Comparison of ENCODE assay signal across 11 cellular contexts in the genomic region with DNA sequence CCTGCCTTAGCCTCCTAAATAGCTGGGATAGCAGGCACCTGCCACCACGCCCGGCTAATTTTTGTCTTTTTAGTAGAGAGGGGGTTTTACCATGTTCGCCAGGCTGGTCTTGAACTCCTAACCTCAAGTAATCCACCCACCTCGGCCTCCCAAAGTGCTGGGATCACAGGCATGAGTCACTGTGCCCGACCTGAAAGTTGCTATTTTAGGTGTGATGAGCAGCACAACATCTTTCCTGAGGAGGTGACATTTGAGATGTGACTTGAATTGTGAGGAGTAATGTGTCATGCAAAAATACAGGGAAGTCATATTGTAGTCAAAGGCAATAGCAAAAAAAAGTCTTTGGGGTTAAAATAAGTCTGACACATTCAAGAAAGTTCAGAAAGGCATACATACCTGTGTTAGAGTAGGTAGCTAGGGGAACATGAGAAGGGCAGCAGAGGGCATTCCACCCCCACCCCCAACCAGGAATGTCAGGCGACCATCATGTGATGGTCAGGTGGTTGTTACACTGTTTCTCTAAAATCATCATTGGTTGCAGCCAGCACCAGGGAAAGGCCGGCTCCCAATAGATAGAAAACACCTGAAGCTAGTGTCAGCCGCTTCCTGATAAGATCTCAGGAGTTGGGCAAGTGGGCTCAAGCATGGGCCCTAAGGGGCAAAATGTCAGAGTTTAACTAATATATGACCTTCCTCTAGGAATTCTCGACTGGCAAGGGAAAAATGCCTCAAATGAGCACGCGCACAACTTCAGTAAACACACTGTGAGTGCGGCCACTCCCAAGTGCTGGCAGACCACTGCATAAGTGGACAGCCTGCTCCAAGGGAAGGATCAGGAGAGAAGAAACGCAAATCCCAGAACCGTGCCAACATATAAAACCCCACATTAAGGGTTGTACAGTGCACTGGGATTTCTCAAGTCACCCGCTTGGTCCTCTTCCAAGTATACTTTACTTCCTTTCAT. TPM values are rescaled to one million over a fixed set of nuclear protein-coding genes. Genes with fewer than 3 reads are reported as not detected.
DNase-seq lines count a peak whose midpoint lies in the region; ATAC-seq and TF ChIP-seq lines count a peak whose summit lies in the region.
"Had no signal": no experiment of that assay in that cellular context is flagged by ENCODE, and none has a peak within 500 bp of the region (broad histone marks: within the 10 kb centered on the region; RNA-seq: fewer than 3 reads in every experiment).

A gene with protein sequence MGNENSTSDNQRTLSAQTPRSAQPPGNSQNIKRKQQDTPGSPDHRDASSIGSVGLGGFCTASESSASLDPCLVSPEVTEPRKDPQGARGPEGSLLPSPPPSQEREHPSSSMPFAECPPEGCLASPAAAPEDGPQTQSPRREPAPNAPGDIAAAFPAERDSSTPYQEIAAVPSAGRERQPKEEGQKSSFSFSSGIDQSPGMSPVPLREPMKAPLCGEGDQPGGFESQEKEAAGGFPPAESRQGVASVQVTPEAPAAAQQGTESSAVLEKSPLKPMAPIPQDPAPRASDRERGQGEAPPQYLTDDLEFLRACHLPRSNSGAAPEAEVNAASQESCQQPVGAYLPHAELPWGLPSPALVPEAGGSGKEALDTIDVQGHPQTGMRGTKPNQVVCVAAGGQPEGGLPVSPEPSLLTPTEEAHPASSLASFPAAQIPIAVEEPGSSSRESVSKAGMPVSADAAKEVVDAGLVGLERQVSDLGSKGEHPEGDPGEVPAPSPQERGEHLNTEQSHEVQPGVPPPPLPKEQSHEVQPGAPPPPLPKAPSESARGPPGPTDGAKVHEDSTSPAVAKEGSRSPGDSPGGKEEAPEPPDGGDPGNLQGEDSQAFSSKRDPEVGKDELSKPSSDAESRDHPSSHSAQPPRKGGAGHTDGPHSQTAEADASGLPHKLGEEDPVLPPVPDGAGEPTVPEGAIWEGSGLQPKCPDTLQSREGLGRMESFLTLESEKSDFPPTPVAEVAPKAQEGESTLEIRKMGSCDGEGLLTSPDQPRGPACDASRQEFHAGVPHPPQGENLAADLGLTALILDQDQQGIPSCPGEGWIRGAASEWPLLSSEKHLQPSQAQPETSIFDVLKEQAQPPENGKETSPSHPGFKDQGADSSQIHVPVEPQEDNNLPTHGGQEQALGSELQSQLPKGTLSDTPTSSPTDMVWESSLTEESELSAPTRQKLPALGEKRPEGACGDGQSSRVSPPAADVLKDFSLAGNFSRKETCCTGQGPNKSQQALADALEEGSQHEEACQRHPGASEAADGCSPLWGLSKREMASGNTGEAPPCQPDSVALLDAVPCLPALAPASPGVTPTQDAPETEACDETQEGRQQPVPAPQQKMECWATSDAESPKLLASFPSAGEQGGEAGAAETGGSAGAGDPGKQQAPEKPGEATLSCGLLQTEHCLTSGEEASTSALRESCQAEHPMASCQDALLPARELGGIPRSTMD (N-terminal part only) (plus strand): TSS at position 803 of the 964 bp plus-strand sequence. CDS start 32,819 bp downstream, outside the sequence.

- H3K27ac Mint-ChIP-seq in H9 (no peak within 1 kb of the TSS), MCF 10A (ENCODE audit: low read depth, unreplicated experiment) (no peak within 1 kb of the TSS)
- H3K27ac Mint-ChIP-seq: activated T-cell treated with anti-CD3 and anti-CD28 coated beads, Interleukin-2, amount 50 U/mL, for 24 hours had no signal

- H3K4me3 Mint-ChIP-seq in H9 (no peak within 1 kb of the TSS), MCF 10A (ENCODE audit: unreplicated experiment) (no peak within 1 kb of the TSS)
- H3K4me3 Mint-ChIP-seq: activated T-cell treated with anti-CD3 and anti-CD28 coated beads, Interleukin-2, amount 50 U/mL, for 24 hours had no signal

- intact Hi-C loops in MCF 10A (cut with micrococcal nuclease) (no loop called here), right cardiac atrium (cut with DNase I) (no loop called here)

- peaks cover 10 to 22% (median 13%) of the 10 kb centered on the region in 3 experiments for H3K36me3 Mint-ChIP-seq in H9 (ENCODE audit: insufficient read depth in 1 of 3, low read depth in 3 of 3)
- no peaks in the 10 kb centered on the region for H3K36me3 Mint-ChIP-seq in MCF 10A (ENCODE audit: insufficient read depth, unreplicated experiment)

- H2AFZ ChIP-seq in H9 (ENCODE audit: low read length), result peak within 1 kb of the TSS; percentile 59

- no peak within 1 kb of the TSS for H3K18ac ChIP-seq in H9 (ENCODE audit: insufficient read length, low read depth, low read length)

- H3K9ac ChIP-seq in H9 (ENCODE audit: extremely low read depth, insufficient read length, low read length), result no peak within 1 kb of the TSS

- H3K4me2 ChIP-seq in H9 (ENCODE audit: insufficient read depth, insufficient read length, low read length), result no peak within 1 kb of the TSS

- H3K27me3 ChIP-seq in H9 (ENCODE audit: insufficient read depth, low read length), result no peaks in the 10 kb centered on the region
- no peaks in the 10 kb centered on the region for H3K27me3 ChIP-seq in right cardiac atrium (ENCODE audit: control insufficient read depth, insufficient read depth)

- H3K27ac ChIP-seq in H9 (ENCODE audit: insufficient read length, low read depth, low read length) (no peak within 1 kb of the TSS), right cardiac atrium (ENCODE audit: low read length) (no peak within 1 kb of the TSS)

- no peaks in the 10 kb centered on the region for H3K23me2 ChIP-seq in H9 (ENCODE audit: insufficient read length, low read depth, low read length, poor library complexity, severe bottlenecking)

- H3K9me3 ChIP-seq in H9 (ENCODE audit: control insufficient read depth, low read depth, low read length) (peaks cover 9% of the 10 kb centered on the region), right cardiac atrium (ENCODE audit: control insufficient read depth, low read length) (peaks cover 4% of the 10 kb centered on the region)

- no peak within 1 kb of the TSS for H4K91ac ChIP-seq in H9 (ENCODE audit: insufficient read length, low read depth, low read length)

- BruUV-seq in MCF 10A (replicated peaks; lab: Mats Ljungman, UMichigan), result no TSS peak

- H4K8ac ChIP-seq in H9 (replicated peaks; ENCODE audit: insufficient read length, low read depth, low read length), result no peak within 1 kb of the TSS

- H4K20me1 ChIP-seq in H9 (ENCODE audit: control insufficient read depth, insufficient read depth, insufficient read length), result no peaks in the 10 kb centered on the region

- CTCF ChIA-PET in MCF 10A (lab: Yijun Ruan, JAX), result interaction anchor here (0.5 kb wide), 1 partner anchor 54 kb away, joined by 3 read pairs; no protein-coding TSS in a partner anchor

- no peak within 1 kb of the TSS for H3K4ac ChIP-seq in H9 (ENCODE audit: low read depth, low read length)

- no peaks in the 10 kb centered on the region for H3K79me2 ChIP-seq in H9 (ENCODE audit: insufficient read depth, low read length)

- H2BK12ac ChIP-seq in H9 (ENCODE audit: insufficient read length, low read depth, low read length), result no peak within 1 kb of the TSS

- TF ChIP-seq CTCF in H9 (conservative IDR thresholded peaks at IDR 0.05), result no peak
- no peak for TF ChIP-seq CTCF in MCF 10A (IDR thresholded peaks at IDR 0.05; ENCODE audit: unreplicated experiment)

- no peak within 1 kb of the TSS for H3K23ac ChIP-seq in H9 (ENCODE audit: insufficient read length, low read depth, low read length)

- no peak within 1 kb of the TSS for H2BK20ac ChIP-seq in H9 (ENCODE audit: low read depth, low read length, poor library complexity, severe bottlenecking)

- peak in 1 of 2 donors; percentile 34 for ATAC-seq in right cardiac atrium

- no peak within 1 kb of the TSS for H2BK120ac ChIP-seq in H9 (ENCODE audit: low read depth, low read length, poor library complexity, severe bottlenecking)

- H3K27me3 Mint-ChIP-seq in H9 (ENCODE audit: low read depth) (no peaks in the 10 kb centered on the region), MCF 10A (ENCODE audit: insufficient read depth, unreplicated experiment) (no peaks in the 10 kb centered on the region)

- no peaks in the 10 kb centered on the region for H3K79me1 ChIP-seq in H9 (ENCODE audit: insufficient read depth, low read depth, low read length, poor library complexity, severe bottlenecking)

- H3T11ph ChIP-seq in H9 (ENCODE audit: low read length), result no peak within 1 kb of the TSS

- no CpG with 5 or more reads among the region's 15 CpGs for WGBS in H9 (ENCODE audit: extremely low coverage, insufficient read length, low lambda C conversion rate)
- WGBS in right cardiac atrium, result 85% methylated on average over 15 of the region's 15 CpGs

- H2AK5ac ChIP-seq in H9 (ENCODE audit: insufficient read length, low read length), result no peak within 1 kb of the TSS

- H3K4me1 ChIP-seq in H9 (ENCODE audit: insufficient read depth, low read length) (no peaks in the 10 kb centered on the region), right cardiac atrium (ENCODE audit: control insufficient read depth, insufficient read depth, low read length) (no peaks in the 10 kb centered on the region)
- H3K4me1 ChIP-seq: HAP-1 had no signal

- H3K4me1 Mint-ChIP-seq in H9 (peaks cover 7 to 9% of the 10 kb centered on the region in 2 experiments), MCF 10A (ENCODE audit: insufficient read depth, unreplicated experiment) (no peaks in the 10 kb centered on the region)

- no peak within 1 kb of the TSS for H2BK5ac ChIP-seq in H9 (ENCODE audit: insufficient read length, low read length)

- no peak within 1 kb of the TSS for H3K4me3 ChIP-seq in right cardiac atrium (ENCODE audit: low read length)
- H3K4me3 ChIP-seq: HAP-1 had no signal

- no peak within 1 kb of the TSS for H3K14ac ChIP-seq in H9 (ENCODE audit: insufficient read depth, low read length)

- H3K56ac ChIP-seq in H9 (ENCODE audit: insufficient read length, low read depth, low read length), result no peak within 1 kb of the TSS

- peaks cover 25 to 27% of the 10 kb centered on the region in 2 experiments for H3K9me3 Mint-ChIP-seq in H9
- peaks cover 17% of the 10 kb centered on the region for H3K9me3 Mint-ChIP-seq in MCF 10A (ENCODE audit: unreplicated experiment)

- POLR2A ChIA-PET in MCF 10A (lab: Yijun Ruan, JAX), result interaction anchor here (1.2 kb wide), 1 partner anchor 150 kb away, joined by 3 read pairs; no protein-coding TSS in a partner anchor

- H4K5ac ChIP-seq in H9 (ENCODE audit: insufficient read length, low read depth, low read length), result no peak within 1 kb of the TSS

- DNase-seq in H9 (no peak), MCF 10A (ENCODE audit: unreplicated experiment) (no peak), right cardiac atrium (no peak), putamen (ENCODE audit: low spot score) (peak; percentile 74), SW 1271 (lab: John Stamatoyannopoulos, UW) (no peak), A172 (ENCODE audit: low spot score) (no peak), superior temporal gyrus (ENCODE audit: extremely low spot score) (no peak)
- DNase-seq in stimulated activated CD8-positive, alpha-beta memory T cell treated with anti-CD3 and anti-CD28 coated beads, Interleukin-4, amount 100 ng/mL, for 48 hours, result no peak
- DNase-seq: activated T-cell treated with anti-CD3 and anti-CD28 coated beads, Interleukin-2, amount 50 U/mL, for 24 hours had no signal

- no peak within 1 kb of the TSS; the same call in 1 of the 2 replicates for H2BK15ac ChIP-seq in H9 (ENCODE audit: low read depth, low read length)

RNA-seq across cellular contexts. Expression of the gene that starts here (rescaled TPM):
- total RNA-seq in H9 (2021) (54.8 and 58.1 TPM in 2 replicates), MCF 10A (2022) (66.8 and 89.0 TPM in 2 replicates), right cardiac atrium (100 to 1,000 TPM; 274 to 370 (median 307) TPM)
- polyA plus RNA-seq in right cardiac atrium, result 234 TPM
- 4.4 and 8.5 TPM in 2 replicates for total RNA-seq in A172 (2014; rRNA removed; shearing (Covaris generic))
- total RNA-seq: mononuclear cell had no signal
